Comparison of ENCODE assay signal across 8 cellular contexts in genomic region chr4:36351082-36351666, GRCh38.
A peak's percentile ranks its signal among the peaks of the same experiment; 100 is the strongest.
DNase-seq lines count a peak whose midpoint lies in the region; ATAC-seq and TF ChIP-seq lines count a peak whose summit lies in the region.

No MANE protein-coding gene starts in this region.

- WGBS in hepatocyte (ENCODE audit: low lambda C conversion rate, missing lambda C conversion rate): 7% methylated on average over 2 of the region's 2 CpGs

- peaks cover 2% of the 10 kb centered on the region for H3K27me3 Mint-ChIP-seq in Caco-2 (ENCODE audit: insufficient read depth, unreplicated experiment)

- no peaks in the 10 kb centered on the region for H3K4me1 ChIP-seq in Caco-2
- no peaks in the 10 kb centered on the region for H3K4me1 ChIP-seq in hepatocyte (ENCODE audit: insufficient read depth)

- no TSS peak for BruUV-seq in Caco-2 (replicated peaks; lab: Mats Ljungman, UMichigan)

- H3K9me3 ChIP-seq in Caco-2 (no peaks in the 10 kb centered on the region), hepatocyte (ENCODE audit: low read depth) (no peaks in the 10 kb centered on the region)

- in situ Hi-C loops in KBM-7 (cut with MboI; ENCODE audit: low pct_unique_long_range_greater_than_20kb, low sequenced_read_pairs): no loop called here

- H3K27me3 ChIP-seq in Caco-2 (replicated peaks; ENCODE audit: control insufficient read depth, insufficient read depth, low read length) (no peaks in the 10 kb centered on the region), hepatocyte (no peaks in the 10 kb centered on the region)

- intact Hi-C loops in Caco-2 (cut with micrococcal nuclease; ENCODE audit: unreplicated experiment): loop anchor here (1.0 to 2.0 kb wide), 3 partner anchors 48 to 1040 kb away; no protein-coding TSS in a partner anchor

- no peaks in the 10 kb centered on the region for H3K4me1 Mint-ChIP-seq in Caco-2 (ENCODE audit: low read depth, unreplicated experiment)

- H3K4me3 ChIP-seq in Caco-2 (ENCODE audit: low read depth, low read length): no peak overlapping the region
- H3K4me3 ChIP-seq in hepatocyte: no peak overlapping the region

- POLR2A ChIA-PET in Caco-2 (lab: Charles Lee): no interaction called here

- ATAC-seq in GM21526 (IDR thresholded peaks at IDR 0.05; ENCODE audit: low FRiP score, unreplicated experiment): peak; percentile 69

- H3K36me3 Mint-ChIP-seq in Caco-2 (ENCODE audit: insufficient read depth, unreplicated experiment): no peaks in the 10 kb centered on the region

- H3K36me3 ChIP-seq in Caco-2 (ENCODE audit: control insufficient read depth, insufficient read depth, low read length) (no peaks in the 10 kb centered on the region), hepatocyte (replicated peaks; ENCODE audit: insufficient read depth, low read depth) (no peaks in the 10 kb centered on the region)

- H3K9me2 ChIP-seq in hepatocyte (replicated peaks; ENCODE audit: insufficient read depth): no peaks in the 10 kb centered on the region

- H2AFZ ChIP-seq in hepatocyte: no peak overlapping the region

- TF ChIP-seq CTCF in Caco-2 (IDR thresholded peaks at IDR 0.05; ENCODE audit: insufficient read depth in 1 of 2, low read depth in 1 of 2, low read length in 1 of 2, severe bottlenecking in 1 of 2, unreplicated experiment in 1 of 2) (peak; percentile 64 to 68), hepatocyte (IDR thresholded peaks at IDR 0.05; ENCODE audit: poor library complexity) (peak; percentile 83)

- H3K4me2 ChIP-seq in hepatocyte: no peak overlapping the region

- H3K27ac ChIP-seq in hepatocyte: no peak overlapping the region

- CTCF ChIA-PET in Caco-2 (lab: Charles Lee): no interaction called here

- no peaks in the 10 kb centered on the region for H3K9me3 Mint-ChIP-seq in Caco-2 (ENCODE audit: unreplicated experiment)

- H3K4me3 Mint-ChIP-seq in Caco-2 (ENCODE audit: unreplicated experiment): no peak overlapping the region

- no peaks in the 10 kb centered on the region for H3K79me2 ChIP-seq in hepatocyte

- DNase-seq in Caco-2: peak; percentile 55 to 56
- peak; percentile 71 for DNase-seq in KBM-7
- peak; percentile 38 to 75 (median 52) for DNase-seq in T-helper 1 cell
- peak; percentile 34 for DNase-seq in amniotic epithelial cell (ENCODE audit: low read depth)
- DNase-seq in hepatocyte (ENCODE audit: low spot score): peak; percentile 74
- peak; percentile 65 for DNase-seq in stimulated activated CD4-positive, alpha-beta T cell treated with anti-CD3 and anti-CD28 coated beads, Interleukin-12 subunit alpha, Interleukin-12 subunit beta, amount 100 ng/mL, for 4 hours
- no peak for DNase-seq in GM19240 (ENCODE audit: insufficient read length, low spot score)

- H3K27ac Mint-ChIP-seq in Caco-2 (ENCODE audit: unreplicated experiment): no peak overlapping the region

- no peaks in the 10 kb centered on the region for H4K20me1 ChIP-seq in hepatocyte (ENCODE audit: insufficient read depth, poor library complexity, severe bottlenecking)
